22 cellular contexts compared by ENCODE assay signal in genomic region chr7:30694774-30695721, GRCh38. TPM values are rescaled to one million over a fixed set of nuclear protein-coding genes. Genes with fewer than 3 reads are reported as not detected.
DNase-seq lines count a peak whose midpoint lies in the region; ATAC-seq, FAIRE-seq and TF ChIP-seq lines count a peak whose summit lies in the region.
"Had no signal": no experiment of that assay in that cellular context is flagged by ENCODE, and none has a peak within 500 bp of the region (broad histone marks: within the 10 kb centered on the region; RNA-seq: fewer than 3 reads in every experiment).

No MANE protein-coding gene starts in this region.

- no peaks in the 10 kb centered on the region for H3K9me3 Mint-ChIP-seq in chondrocyte (ENCODE audit: low read depth)

- H3K36me3 Mint-ChIP-seq in chondrocyte (ENCODE audit: low read depth): no peaks in the 10 kb centered on the region

- TF ChIP-seq CTCF in HepG2 (CRISPR knock-in tag; IDR thresholded peaks at IDR 0.05) (no peak), right lobe of liver (IDR thresholded peaks at IDR 0.05) (no peak), chondrocyte (IDR thresholded peaks at IDR 0.05) (no peak), kidney (IDR thresholded peaks at IDR 0.05; ENCODE audit: borderline replicate concordance, extremely low read depth, insufficient read depth) (no peak), spleen (IDR thresholded peaks at IDR 0.05 in 8 of 11, conservative IDR thresholded peaks at IDR 0.05 in 3 of 11) (no peak)

- TF ChIP-seq POLR2A in HepG2 (IDR thresholded peaks at IDR 0.05; ENCODE audit: insufficient read depth in 1 of 2, low read depth in 2 of 2, low read length in 2 of 2) (no peak), right lobe of liver (IDR thresholded peaks at IDR 0.05) (no peak), spleen (IDR thresholded peaks at IDR 0.05) (no peak)

- no peaks in the 10 kb centered on the region for H4K20me1 ChIP-seq in HepG2 (ENCODE audit: insufficient read depth, low read length)

- H3K36me3 ChIP-seq in HepG2 (replicated peaks in 1 of 2; ENCODE audit: control insufficient read depth in 1 of 2, insufficient read depth in 2 of 2, low read length in 2 of 2): no peaks in the 10 kb centered on the region
- H3K36me3 ChIP-seq in right lobe of liver: no peaks in the 10 kb centered on the region
- no peaks in the 10 kb centered on the region for H3K36me3 ChIP-seq in kidney (ENCODE audit: control insufficient read depth in 1 of 2, insufficient read depth in 2 of 2, low read length in 2 of 2)
- no peaks in the 10 kb centered on the region for H3K36me3 ChIP-seq in spleen
- H3K36me3 ChIP-seq: SJSA1 had no signal

- no peak for ATAC-seq in HepG2
- ATAC-seq in right lobe of liver: no peak
- no peak for ATAC-seq in GM19463 (IDR thresholded peaks at IDR 0.05; ENCODE audit: unreplicated experiment)

- 47% methylated on average over 13 of the region's 13 CpGs for WGBS in HepG2 (ENCODE audit: low lambda C conversion rate)
- WGBS in right lobe of liver (ENCODE audit: insufficient coverage, low coverage, low lambda C conversion rate, missing lambda C conversion rate): 69% methylated on average over 8 of the region's 13 CpGs
- 74 to 87% (median 76%) methylated on average over 13 of the region's 13 CpGs for WGBS in spleen, 5 donors

- H3K27ac ChIP-seq in HepG2 (ENCODE audit: extremely low read length, insufficient read depth, low read length) (no peak overlapping the region), right lobe of liver (no peak overlapping the region), kidney (ENCODE audit: low read depth in 2 of 2, low read length in 2 of 2) (no peak overlapping the region), spleen (no peak overlapping the region)
- H3K27ac ChIP-seq: SJSA1 had no signal

- H3K9me3 ChIP-seq in HepG2 (ENCODE audit: low read length) (no peaks in the 10 kb centered on the region), right lobe of liver (no peaks in the 10 kb centered on the region), kidney (ENCODE audit: control insufficient read depth in 1 of 2, low read length in 2 of 2) (no peaks in the 10 kb centered on the region), spleen (no peaks in the 10 kb centered on the region)
- H3K9me3 ChIP-seq: SJSA1 had no signal

- H3K9ac ChIP-seq in HepG2 (ENCODE audit: insufficient read depth, low read depth, low read length) (no peak overlapping the region), kidney (ENCODE audit: low read length in 2 of 2) (no peak overlapping the region)

- in situ Hi-C loops in HepG2 (cut with HindIII; ENCODE audit: extremely low pct_ligation_motif_present, low pct_unique_long_range_greater_than_20kb): no loop called here

- H3K4me1 Mint-ChIP-seq in chondrocyte (ENCODE audit: low read depth): no peaks in the 10 kb centered on the region

- DNase-seq in HepG2 (ENCODE audit: low spot score): no peak
- no peak for DNase-seq in right lobe of liver
- DNase-seq in chondrocyte (ENCODE audit: low spot score): peak; percentile 29
- DNase-seq in kidney: peak; percentile 26
- peak; percentile 33 for DNase-seq in spleen
- DNase-seq in DMS79 (lab: John Stamatoyannopoulos, UW): no peak
- no peak for DNase-seq in SIG-M5 treated with dmso at 0.1 percent for 504 hours (lab: John Stamatoyannopoulos, UW; ENCODE audit: unreplicated experiment)
- DNase-seq: GF-D8; KBM-7; MV-4-11; NCI-H1436; NCI-H2029; NCI-H2171; NCI-H446; NK-92 treated with Interleukin-12 subunit alpha and Interleukin-12 subunit beta, amount 100 ng/mL, for 24 hours; OCI-M1 had no signal

- intact Hi-C loops in HepG2 (cut with micrococcal nuclease; ENCODE audit: unreplicated experiment): no loop called here
- intact Hi-C loops in right lobe of liver (cut with DNase I): no loop called here
- intact Hi-C loops in kidney (cut with DNase I): no loop called here
- intact Hi-C loops in spleen (cut with DNase I; ENCODE audit: low total_unique reads): no loop called here

- no peak overlapping the region for H2AFZ ChIP-seq in HepG2 (ENCODE audit: low read length)

- H3K4me3 Mint-ChIP-seq in chondrocyte (ENCODE audit: unreplicated experiment): no peak overlapping the region

- no peak for TF ChIP-seq EP300 in HepG2 (IDR thresholded peaks at IDR 0.05; ENCODE audit: low read depth in 2 of 2, low read length in 2 of 2)
- no peak for TF ChIP-seq EP300 in HepG2 (CRISPR knock-in tag; IDR thresholded peaks at IDR 0.05; ENCODE audit: borderline replicate concordance)

- H3K4me3 ChIP-seq in HepG2 (replicated peaks in 1 of 3; ENCODE audit: insufficient read depth in 1 of 3, low read depth in 2 of 3, low read length in 3 of 3) (no peak overlapping the region), right lobe of liver (no peak overlapping the region), kidney (ENCODE audit: low read length in 2 of 2) (no peak overlapping the region), spleen (no peak overlapping the region)
- H3K4me3 ChIP-seq: SJSA1 had no signal

- peak overlapping the region; percentile 61; the same call in 1 of the 2 replicates for H3K4me2 ChIP-seq in HepG2 (ENCODE audit: low read depth, low read length)

- FAIRE-seq in HepG2 (lab: Jason Lieb, UNC): no peak
- FAIRE-seq in kidney (lab: Jason Lieb, UNC): no peak
- FAIRE-seq: GM12892, H54 had no signal

- peaks cover 13% of the 10 kb centered on the region for H3K4me1 ChIP-seq in HepG2 (ENCODE audit: insufficient read depth, low read length)
- no peaks in the 10 kb centered on the region for H3K4me1 ChIP-seq in right lobe of liver
- H3K4me1 ChIP-seq in kidney (ENCODE audit: control insufficient read depth in 1 of 2, insufficient read depth in 1 of 2, low read depth in 1 of 2, low read length in 2 of 2): no peaks in the 10 kb centered on the region
- no peaks in the 10 kb centered on the region for H3K4me1 ChIP-seq in spleen
- H3K4me1 ChIP-seq: SJSA1 had no signal

- POLR2A ChIA-PET in HepG2 (lab: Yijun Ruan, JAX): no interaction called here

- H3K27me3 ChIP-seq in HepG2 (ENCODE audit: control insufficient read depth in 1 of 2, insufficient read depth in 2 of 2, low read length in 2 of 2) (peaks cover 2 to 9% of the 10 kb centered on the region in 2 experiments; a peak in 2 of 5 replicates), right lobe of liver (no peaks in the 10 kb centered on the region), spleen (replicated peaks in 1 of 7) (peaks cover 0 to 40% (median 0%) of the 10 kb centered on the region in 7 donors)

- no peak for TF ChIP-seq RAD21 in HepG2 (CRISPR knock-in tag; IDR thresholded peaks at IDR 0.05)

- no peaks in the 10 kb centered on the region for H3K79me2 ChIP-seq in HepG2 (ENCODE audit: insufficient read depth, low read length)

- H3K27ac Mint-ChIP-seq in chondrocyte (ENCODE audit: unreplicated experiment): no peak overlapping the region

- peaks cover 53% of the 10 kb centered on the region for H3K27me3 Mint-ChIP-seq in chondrocyte (ENCODE audit: low read depth)

- BruUV-seq in HepG2 (replicated peaks; lab: Mats Ljungman, UMichigan): no TSS peak

- CTCF ChIA-PET in HepG2 (lab: Yijun Ruan, JAX; ENCODE audit: low intra/inter-chr PET ratio, low total read pairs): no interaction called here

RNA-seq across cellular contexts. Expression of gene CRHR2, which starts 12.8 kb away (rescaled TPM):
- total RNA-seq in HepG2 (2016; rRNA removed; fragmentation: Illumina TruSeq; extraction: Trizol): not detected in 2 replicates
- not detected in 2 replicates for total RNA-seq in HepG2 (2016; cell fraction: cytosol; rRNA removed; fragmentation: Illumina TruSeq; extraction: Trizol; ENCODE audit: low read depth)
- not detected in 2 replicates for total RNA-seq in HepG2 (2016; cell fraction: insoluble cytoplasmic fraction; rRNA removed; fragmentation: Illumina TruSeq; extraction: Trizol)
- total RNA-seq in HepG2 (2016; cell fraction: membrane; rRNA removed; fragmentation: Illumina TruSeq; extraction: Trizol): not detected in 2 replicates
- not detected in 2 replicates for total RNA-seq in HepG2 (2016; cell fraction: nucleus; rRNA removed; fragmentation: Illumina TruSeq; extraction: Trizol)
- polyA plus RNA-seq in HepG2 (2011; rRNA removed): not detected in 2 replicates
- not detected in 2 replicates for polyA plus RNA-seq in HepG2 (2011; cell fraction: cytosol; rRNA removed)
- not detected in 2 replicates for polyA plus RNA-seq in HepG2 (2011; cell fraction: nucleus; rRNA removed)
- polyA plus RNA-seq in HepG2 (2012): 0.11 TPM in 1 of 2 replicates, not detected in the other
- polyA plus RNA-seq in HepG2 (2016; cell fraction: cytosol; fragmentation: Illumina TruSeq; extraction: Trizol; ENCODE audit: low read depth): not detected in 2 replicates
- polyA plus RNA-seq in HepG2 (2016; cell fraction: insoluble cytoplasmic fraction; fragmentation: Illumina TruSeq; extraction: Trizol; ENCODE audit: low read depth): not detected in 2 replicates
- polyA plus RNA-seq in HepG2 (2016; cell fraction: membrane; fragmentation: Illumina TruSeq; extraction: Trizol; ENCODE audit: low read depth): not detected in 2 replicates
- polyA plus RNA-seq in HepG2 (2016; cell fraction: nucleus; fragmentation: Illumina TruSeq; extraction: Trizol; ENCODE audit: insufficient read depth, low read depth): not detected in 2 replicates
- not detected in 2 replicates for polyA minus RNA-seq in HepG2 (2011; rRNA and poly(A)+ RNA removed; ENCODE audit: low replicate concordance)
- polyA minus RNA-seq in HepG2 (2011; cell fraction: cytosol; rRNA and poly(A)+ RNA removed): not detected in 2 replicates
- not detected in 2 replicates for polyA minus RNA-seq in HepG2 (2011; cell fraction: nucleus; rRNA and poly(A)+ RNA removed)
- not detected for total RNA-seq in right lobe of liver
- total RNA-seq in chondrocyte: not detected in 3 replicates
- total RNA-seq in kidney: not detected
- not detected for polyA plus RNA-seq in kidney (ENCODE audit: insufficient read depth, low read depth, low replicate concordance)
- not detected for total RNA-seq in spleen
- not detected for polyA plus RNA-seq in spleen
- total RNA-seq: A673, RPMI7951, SJSA1 had no signal

RNA-seq across cellular contexts. Expression of gene INMT, which starts 56.9 kb away (rescaled TPM):
- total RNA-seq in HepG2 (2016; rRNA removed; fragmentation: Illumina TruSeq; extraction: Trizol) (not detected in 2 replicates), right lobe of liver (10 to 100 TPM; 14.7 to 58.9 (median 35.5) TPM), chondrocyte (5.6 to 73.2 TPM (median 70.1 TPM) in 3 replicates), kidney (44.8 TPM), spleen (10 to 100 TPM in 6 of 7 donors, 1 to 10 TPM in 1; 8.8 to 40.3 (median 20.0) TPM)
- not detected in 2 replicates for total RNA-seq in HepG2 (2016; cell fraction: cytosol; rRNA removed; fragmentation: Illumina TruSeq; extraction: Trizol; ENCODE audit: low read depth)
- total RNA-seq in HepG2 (2016; cell fraction: insoluble cytoplasmic fraction; rRNA removed; fragmentation: Illumina TruSeq; extraction: Trizol): not detected in 2 replicates
- total RNA-seq in HepG2 (2016; cell fraction: membrane; rRNA removed; fragmentation: Illumina TruSeq; extraction: Trizol): not detected in 2 replicates
- not detected in 2 replicates for total RNA-seq in HepG2 (2016; cell fraction: nucleus; rRNA removed; fragmentation: Illumina TruSeq; extraction: Trizol)
- polyA plus RNA-seq in HepG2 (2011; rRNA removed) (not detected in 2 replicates), kidney (ENCODE audit: insufficient read depth, low read depth, low replicate concordance) (34.5 TPM), spleen (10 to 100 TPM in 1 of 3 donors, 1 to 10 TPM in 2; 3.2 to 15.6 (median 7.8) TPM)
- polyA plus RNA-seq in HepG2 (2011; cell fraction: cytosol; rRNA removed): not detected in 2 replicates
- polyA plus RNA-seq in HepG2 (2011; cell fraction: nucleus; rRNA removed): not detected in 2 replicates
- polyA plus RNA-seq in HepG2 (2012): not detected in 2 replicates
- not detected in 2 replicates for polyA plus RNA-seq in HepG2 (2016; cell fraction: cytosol; fragmentation: Illumina TruSeq; extraction: Trizol; ENCODE audit: low read depth)
- polyA plus RNA-seq in HepG2 (2016; cell fraction: insoluble cytoplasmic fraction; fragmentation: Illumina TruSeq; extraction: Trizol; ENCODE audit: low read depth): not detected in 2 replicates
- polyA plus RNA-seq in HepG2 (2016; cell fraction: membrane; fragmentation: Illumina TruSeq; extraction: Trizol; ENCODE audit: low read depth): not detected in 2 replicates
- polyA plus RNA-seq in HepG2 (2016; cell fraction: nucleus; fragmentation: Illumina TruSeq; extraction: Trizol; ENCODE audit: insufficient read depth, low read depth): not detected in 2 replicates
- not detected in 2 replicates for polyA minus RNA-seq in HepG2 (2011; rRNA and poly(A)+ RNA removed; ENCODE audit: low replicate concordance)
- polyA minus RNA-seq in HepG2 (2011; cell fraction: cytosol; rRNA and poly(A)+ RNA removed): not detected in 2 replicates
- not detected in 2 replicates for polyA minus RNA-seq in HepG2 (2011; cell fraction: nucleus; rRNA and poly(A)+ RNA removed)

Comparison
In these comparisons a context has a peak if more than half of its experiments do, and no peak if none do; other contexts are left out.
1. DNase-seq: peak in chondrocyte (single experiment), kidney (single experiment) and spleen (single experiment); none in HepG2 (single experiment), right lobe of liver (0 of 3), DMS79 (single experiment) and SIG-M5 treated with dmso at 0.1 percent for 504 hours (single experiment).